Comparison of ENCODE assay signal across 16 cellular contexts in genomic region chr12:126706300-126706699, GRCh38.
DNase-seq lines count a peak whose midpoint lies in the region; ATAC-seq, FAIRE-seq and TF ChIP-seq lines count a peak whose summit lies in the region.
"Had no signal": no experiment of that assay in that cellular context is flagged by ENCODE, and none has a peak within 500 bp of the region (broad histone marks: within the 10 kb centered on the region; RNA-seq: fewer than 3 reads in every experiment).

No MANE protein-coding gene starts in this region.

- no peak overlapping the region for H3K23ac ChIP-seq in H1 (ENCODE audit: insufficient read length)

- 59% methylated on average over 4 of the region's 4 CpGs; no CpG with 5 or more reads in 1 of the 2 experiments for WGBS in H1 (ENCODE audit: extremely low coverage in 1 of 2, insufficient coverage in 1 of 2, insufficient read length in 1 of 2, insufficient replicate concordance in 2 of 2, low coverage in 1 of 2, low lambda C conversion rate in 2 of 2, missing lambda C conversion rate in 1 of 2), 2 experiments

- H3K79me2 ChIP-seq in H1 (ENCODE audit: control insufficient read depth in 1 of 2, insufficient read depth in 2 of 2, low read length in 2 of 2) (no peaks in the 10 kb centered on the region), neural progenitor cell (ENCODE audit: low read depth) (no peaks in the 10 kb centered on the region)

- POLR2A ChIA-PET in H1 (lab: Charles Lee; ENCODE audit: partially characterized antibody) = no interaction called here

- TF ChIP-seq RAD21 in H1 (IDR thresholded peaks at IDR 0.05 in 1 of 2, conservative IDR thresholded peaks at IDR 0.05 in 1 of 2; ENCODE audit: low read depth in 2 of 2, low read length in 2 of 2) = peak; percentile 16 to 46

- no peaks in the 10 kb centered on the region for H3K23me2 ChIP-seq in H1 (ENCODE audit: low read depth, low read length)

- no peak for TF ChIP-seq POLR2A in H1 (IDR thresholded peaks at IDR 0.05; ENCODE audit: control extremely low read depth in 1 of 2, low read depth in 2 of 2, low read length in 2 of 2)

- H2AFZ ChIP-seq in H1 (ENCODE audit: low read length) (0 out of 2 replicates have a peak overlapping the region, but pooled peaks have one; percentile 50), neural progenitor cell (replicated peaks) (peak overlapping the region; percentile 17)
- H2AFZ ChIP-seq: PC-9 had no signal

- H3K4me1 ChIP-seq in H1 (replicated peaks in 1 of 4; ENCODE audit: control insufficient read depth in 3 of 4, insufficient read depth in 4 of 4, low read length in 3 of 4) (no peaks in the 10 kb centered on the region), neural progenitor cell (no peaks in the 10 kb centered on the region)
- H3K4me1 ChIP-seq: A549 had no signal

- H4K5ac ChIP-seq in H1 (ENCODE audit: insufficient read length, low read depth, low read length) = no peak overlapping the region

- no peak overlapping the region for H3K14ac ChIP-seq in H1 (ENCODE audit: insufficient read length)

- no peak overlapping the region for H4K8ac ChIP-seq in H1 (ENCODE audit: extremely low read depth, insufficient read depth, low read length)

- no peak overlapping the region for H3K4me3 Mint-ChIP-seq in neural progenitor cell

- H3K27me3 ChIP-seq in H1 (replicated peaks in 1 of 4; ENCODE audit: control insufficient read depth in 3 of 4, extremely low read depth in 1 of 4, insufficient read depth in 3 of 4, low read length in 3 of 4) = no peaks in the 10 kb centered on the region
- no peaks in the 10 kb centered on the region for H3K27me3 ChIP-seq in neural progenitor cell

- H3K9me3 Mint-ChIP-seq in neural progenitor cell = no peaks in the 10 kb centered on the region

- no peaks in the 10 kb centered on the region for H3K36me3 Mint-ChIP-seq in neural progenitor cell

- ATAC-seq in GM21423 (IDR thresholded peaks at IDR 0.05; ENCODE audit: unreplicated experiment) = no peak
- ATAC-seq: A549 had no signal

- FAIRE-seq in H1 (lab: Jason Lieb, UNC) = no peak
- FAIRE-seq: A549 had no signal

- no peaks in the 10 kb centered on the region for H3K27me3 Mint-ChIP-seq in neural progenitor cell (ENCODE audit: insufficient read depth, low read depth)

- H3K18ac ChIP-seq in H1 (ENCODE audit: extremely low read depth, low read length) = no peak overlapping the region

- no peak overlapping the region for H2BK120ac ChIP-seq in H1 (replicated peaks; ENCODE audit: low read depth, low read length)

- no peak overlapping the region for H3K4me2 ChIP-seq in H1 (ENCODE audit: insufficient read depth in 1 of 2, low read depth in 2 of 2, low read length in 2 of 2)
- no peak overlapping the region for H3K4me2 ChIP-seq in neural progenitor cell
- H3K4me2 ChIP-seq: A549, PC-9 had no signal

- no peak overlapping the region for H2BK15ac ChIP-seq in H1 (ENCODE audit: low read length)

- DNase-seq in NCI-H82 (lab: John Stamatoyannopoulos, UW) (peak; percentile 17), NCI-H82 treated with DMSO at 0.1 percent for 48 hours (lab: John Stamatoyannopoulos, UW; ENCODE audit: unreplicated experiment) (no peak), H4 (ENCODE audit: low spot score) (peak; percentile 24), H1 (ENCODE audit: low read depth in 1 of 2, low spot score in 2 of 2) (no peak), neural progenitor cell (ENCODE audit: low spot score) (peak; percentile 28), AG20443 (ENCODE audit: low spot score) (no peak), retina (no peak)
- DNase-seq: C1 segment of cervical spinal cord, COR-L47, DMS53, NCI-H1436 treated with DMSO at 0.1 percent for 48 hours, NCI-H2029 treated with DMSO at 0.1 percent for 48 hours, NCI-H510A treated with DMSO at 0.1 percent for 48 hours, PC-9 had no signal

- H4K91ac ChIP-seq in H1 (replicated peaks; ENCODE audit: insufficient read length, low read length) = no peak overlapping the region

- H2AK5ac ChIP-seq in H1 (ENCODE audit: low read depth, low read length) = no peak overlapping the region

- H3K27ac ChIP-seq in H1 (ENCODE audit: low read depth, low read length) (no peak overlapping the region), neural progenitor cell (no peak overlapping the region)
- H3K27ac ChIP-seq: A549, PC-9 had no signal

- H3K4me1 Mint-ChIP-seq in neural progenitor cell = no peaks in the 10 kb centered on the region

- H3K4me3 ChIP-seq in H1 (ENCODE audit: extremely low read depth in 1 of 4, insufficient read depth in 2 of 4, low read depth in 3 of 4, low read length in 4 of 4) (no peak overlapping the region), neural progenitor cell (no peak overlapping the region)
- H3K4me3 ChIP-seq: A549, PC-9 had no signal

- CTCF ChIA-PET in H1 (lab: Charles Lee; ENCODE audit: partially characterized antibody) = interaction anchor here (0.6 to 2.4 kb wide), 17 partner anchors 8 to 657 kb away, joined by 3 to 8 read pairs (median 3); no protein-coding TSS in a partner anchor

- H3K9ac ChIP-seq in H1 (replicated peaks in 1 of 4; ENCODE audit: extremely low read depth in 1 of 4, low read depth in 3 of 4, low read length in 3 of 4) (no peak overlapping the region), neural progenitor cell (no peak overlapping the region)

- no peak overlapping the region for H3K56ac ChIP-seq in H1 (replicated peaks; ENCODE audit: insufficient read length, low read depth, low read length)

- no peak overlapping the region for H2BK20ac ChIP-seq in H1 (ENCODE audit: low read length)

- TF ChIP-seq CTCF in H1 (IDR thresholded peaks at IDR 0.05; ENCODE audit: control extremely low read depth in 1 of 3, insufficient read depth in 1 of 3, low read depth in 1 of 3, low read length in 3 of 3) = peak; percentile 16 to 57 (median 35); a peak in 3 of 4 replicates
- TF ChIP-seq CTCF in neural progenitor cell (IDR thresholded peaks at IDR 0.05) = peak; percentile 30

- H3K79me1 ChIP-seq in H1 (ENCODE audit: low read depth, low read length) = no peaks in the 10 kb centered on the region

- H3K4ac ChIP-seq in H1 (replicated peaks; ENCODE audit: insufficient read length, low read depth, low read length) = no peak overlapping the region

- no peak for TF ChIP-seq EP300 in H1 (IDR thresholded peaks at IDR 0.05; ENCODE audit: borderline replicate concordance in 1 of 2, low read depth in 2 of 2, low read length in 2 of 2)

- H2BK5ac ChIP-seq in H1 (ENCODE audit: low read depth, low read length) = no peak overlapping the region

- no peaks in the 10 kb centered on the region for H3K9me3 ChIP-seq in H1 (ENCODE audit: insufficient read depth in 2 of 2, low read depth in 1 of 2, low read length in 1 of 2)
- no peaks in the 10 kb centered on the region for H3K9me3 ChIP-seq in neural progenitor cell (ENCODE audit: low read depth)

- H4K20me1 ChIP-seq in H1 (replicated peaks in 1 of 2; ENCODE audit: control insufficient read depth in 1 of 2, insufficient read depth in 2 of 2, low read length in 2 of 2) (no peaks in the 10 kb centered on the region), neural progenitor cell (ENCODE audit: low read depth) (no peaks in the 10 kb centered on the region)

- H3F3A ChIP-seq in neural progenitor cell (ENCODE audit: low read depth) = no peaks in the 10 kb centered on the region

- no peak overlapping the region for H2BK12ac ChIP-seq in H1 (ENCODE audit: low read depth, low read length)

- H3K27ac Mint-ChIP-seq in neural progenitor cell = no peak overlapping the region

- no peaks in the 10 kb centered on the region for H3K36me3 ChIP-seq in H1 (ENCODE audit: control insufficient read depth in 2 of 4, insufficient read depth in 4 of 4, low read length in 3 of 4)
- no peaks in the 10 kb centered on the region for H3K36me3 ChIP-seq in neural progenitor cell

TF ChIP-seq in H1, 55 proteins besides CTCF, POLR2A, EP300 and RAD21:
- TF ChIP-seq CHD2 (IDR thresholded peaks at IDR 0.05; ENCODE audit: low read length) = no peak
- TF ChIP-seq USF2 (IDR thresholded peaks at IDR 0.05; ENCODE audit: low read length) = no peak
- TF ChIP-seq KDM4A (IDR thresholded peaks at IDR 0.05; ENCODE audit: low read depth, low read length, severe bottlenecking) = no peak
- no peak for TF ChIP-seq RFX5 (IDR thresholded peaks at IDR 0.05; ENCODE audit: borderline replicate concordance, low read depth, low read length)
- no peak for TF ChIP-seq HDAC6 (IDR thresholded peaks at IDR 0.05; ENCODE audit: low read depth, low read length)
- no peak for TF ChIP-seq TBP (IDR thresholded peaks at IDR 0.05; ENCODE audit: low read depth, low read length)
- TF ChIP-seq POU5F1 (IDR thresholded peaks at IDR 0.05; ENCODE audit: low read depth, low read length) = no peak
- TF ChIP-seq NANOG (IDR thresholded peaks at IDR 0.05; ENCODE audit: insufficient read depth, low read depth, low read length, poor library complexity, severe bottlenecking) = no peak

Comparison
In these comparisons a context has a peak if more than half of its experiments do, and no peak if none do; other contexts are left out.
1. DNase-seq: peak in NCI-H82 (single experiment), H4 (single experiment) and neural progenitor cell (single experiment); none in NCI-H82 treated with DMSO at 0.1 percent for 48 hours (single experiment), H1 (0 of 2), AG20443 (single experiment) and retina (single experiment).